18 cellular contexts compared by ENCODE assay signal in genomic region chr20:14885661-14886060, GRCh38.
"Had no signal": no experiment of that assay in that cellular context is flagged by ENCODE, and none has a peak within 500 bp of the region (broad histone marks: within the 10 kb centered on the region; RNA-seq: fewer than 3 reads in every experiment).

No MANE protein-coding gene starts in this region.

- H3K4me1 ChIP-seq: colonic mucosa, gastroesophageal sphincter, psoas muscle, spleen, tibial artery, upper lobe of left lung, uterus had no signal

- H3K36me3 ChIP-seq: colonic mucosa, gastroesophageal sphincter, neutrophil, spleen, tibial artery, upper lobe of left lung, uterus had no signal

- H3K27ac ChIP-seq: colonic mucosa, gastroesophageal sphincter, neutrophil, psoas muscle, spleen, tibial artery, upper lobe of left lung, uterus had no signal

- H3K9me3 ChIP-seq: colonic mucosa, gastroesophageal sphincter, neutrophil, psoas muscle, tibial artery, upper lobe of left lung, uterus had no signal

- ATAC-seq: gastroesophageal sphincter; left colon; naive thymus-derived CD8-positive, alpha-beta T cell; psoas muscle; sciatic nerve; stimulated activated memory B cell treated with anti-CD40 and anti-IgM and Interleukin-4, amounts not matched to agents 10 μg/mL and 1 μg/mL and 100 μg/mL, for 72 hours had no signal

- FAIRE-seq: kidney had no signal

- H3K4me3 ChIP-seq: colonic mucosa, gastroesophageal sphincter, psoas muscle, spleen, tibial artery, upper lobe of left lung, uterus had no signal

- H3K27me3 ChIP-seq: colonic mucosa, gastroesophageal sphincter, neutrophil, spleen, tibial artery, upper lobe of left lung, uterus had no signal

- DNase-seq: colonic mucosa; dermis blood vessel endothelial cell; immature natural killer cell; kidney; left colon; naive thymus-derived CD8-positive, alpha-beta T cell; psoas muscle; spleen; stimulated activated CD4-positive, alpha-beta T cell treated with anti-CD3 and anti-CD28 coated beads, Interleukin-15, amount 100 ng/mL, for 24 hours; stimulated activated CD4-positive, alpha-beta T cell treated with anti-CD3 and anti-CD28 coated beads, Interleukin-1b, Interleukin-23, amount 100 ng/mL, for 48 hours; stimulated activated CD4-positive, alpha-beta T cell treated with anti-CD3 and anti-CD28 coated beads, Interleukin-4, amount 100 ng/mL, for 24 hours; tibial artery; upper lobe of left lung; uterus had no signal
